ENCODE assay signal across 24 cellular contexts in genomic region chr4:186216465-186217024, GRCh38. TPM values are rescaled to one million over a fixed set of nuclear protein-coding genes. Genes with fewer than 3 reads are reported as not detected.
A peak's percentile ranks its signal among the peaks of the same experiment; 100 is the strongest.
DNase-seq lines count a peak whose midpoint lies in the region; ATAC-seq and TF ChIP-seq lines count a peak whose summit lies in the region.
"Had no signal": no experiment of that assay in that cellular context is flagged by ENCODE, and none has a peak within 500 bp of the region (broad histone marks: within the 10 kb centered on the region; RNA-seq: fewer than 3 reads in every experiment).

No MANE protein-coding gene starts in this region.

- TF ChIP-seq POLR2A in sigmoid colon (IDR thresholded peaks at IDR 0.05): no peak

- H3K9me3 ChIP-seq in HAP-1 (no peaks in the 10 kb centered on the region), sigmoid colon (no peaks in the 10 kb centered on the region)
- H3K9me3 ChIP-seq: breast epithelium, upper lobe of right lung had no signal

- H3K36me3 ChIP-seq in HAP-1 (replicated peaks) (no peaks in the 10 kb centered on the region), sigmoid colon (no peaks in the 10 kb centered on the region)
- H3K36me3 ChIP-seq: breast epithelium, upper lobe of right lung had no signal

- 78% methylated on average over 8 of the region's 8 CpGs for WGBS in sigmoid colon, 2 donors

- TF ChIP-seq CTCF in sigmoid colon (IDR thresholded peaks at IDR 0.05): no peak

- no peak for ATAC-seq in GM19351 (IDR thresholded peaks at IDR 0.05; ENCODE audit: unreplicated experiment)
- ATAC-seq: GM12878; natural killer cell treated with Interleukin-12 subunit alpha and Interleukin-12 subunit beta and Interleukin-15 and Interleukin-18, amount 100 ng/mL, for 72 hours; upper lobe of right lung had no signal

- H3K4me3 ChIP-seq in HAP-1 (no peak overlapping the region), sigmoid colon (no peak overlapping the region)
- H3K4me3 ChIP-seq: breast epithelium, GM12878, upper lobe of right lung had no signal

- H3K4me1 ChIP-seq in HAP-1: no peaks in the 10 kb centered on the region
- H3K4me1 ChIP-seq in sigmoid colon: no peaks in the 10 kb centered on the region
- H3K4me1 ChIP-seq: breast epithelium, upper lobe of right lung had no signal

- no peak for TF ChIP-seq EP300 in sigmoid colon (IDR thresholded peaks at IDR 0.05)

- no peak overlapping the region for H3K27ac ChIP-seq in sigmoid colon
- H3K27ac ChIP-seq: breast epithelium, RWPE1, upper lobe of right lung had no signal

- intact Hi-C loops in sigmoid colon (cut with DNase I): no loop called here

- in situ Hi-C loops in HAP-1 (cut with MboI; ENCODE audit: low sequenced_read_pairs): no loop called here

- H3K27me3 ChIP-seq in HAP-1 (ENCODE audit: low read depth) (no peaks in the 10 kb centered on the region; the same call in 1 of the 2 replicates), sigmoid colon (no peaks in the 10 kb centered on the region)
- H3K27me3 ChIP-seq: breast epithelium, upper lobe of right lung had no signal

- DNase-seq in EL (peak; percentile 4), LHCN-M2 (ENCODE audit: low read depth) (peak; percentile 39), NCI-H524 treated with DMSO at 0.1 percent for 48 hours (lab: John Stamatoyannopoulos, UW) (peak; percentile 42), fibroblast of the conjunctiva (ENCODE audit: low read depth) (peak; percentile 23), HAP-1 (ENCODE audit: low spot score in 2 of 2) (no peak), sigmoid colon (no peak), NCI-H1436 treated with DMSO at 0.1 percent for 48 hours (lab: John Stamatoyannopoulos, UW) (no peak)
- DNase-seq: activated CD4-positive, alpha-beta T cell treated with anti-CD3 and anti-CD28 coated beads for 1 hour; activated naive CD8-positive, alpha-beta T cell treated with anti-CD3 and anti-CD28 coated beads for 36 hours; GF-D8; NCI-H226; small intestine; stimulated activated CD4-positive, alpha-beta T cell treated with anti-CD3 and anti-CD28 coated beads, Interleukin-4, amount 100 ng/mL, for 1 hour; upper lobe of right lung had no signal

RNA-seq across cellular contexts. Expression of gene KLKB1, which starts 10.8 kb away (rescaled TPM):
- total RNA-seq in LHCN-M2 (2014; rRNA removed): 0.19 TPM in 1 of 2 replicates, not detected in the other
- polyA plus RNA-seq in LHCN-M2 (2012): 0.11 TPM
- total RNA-seq in sigmoid colon: 1 to 10 TPM in 2 of 4 donors, under 1 TPM in 2; 0.36 to 3.9 (median 1.4) TPM
- 1 to 10 TPM in 1 of 3 donors, under 1 TPM in 2; 0.46 to 1.3 (median 0.60) TPM for polyA plus RNA-seq in sigmoid colon
- total RNA-seq: activated naive CD8-positive, alpha-beta T cell treated with anti-CD3 and anti-CD28 coated beads for 36 hours; activated T-helper 1 cell treated with anti-CD3 and anti-CD28 coated beads, Interleukin-12 subunit alpha, Interleukin-12 subunit beta, Interleukin-2, Interleukin-4 antibody, amounts not matched to agents 30 ng/mL and 10 ng/mL and 1 ng/mL, durations not matched to agents 14 hours and 24 hours and 36 hours; GM12878; mesenteric fat pad; progenitor cell of endocrine pancreas had no signal

RNA-seq across cellular contexts. Expression of gene CYP4V2, which starts 25.2 kb away (rescaled TPM):
- total RNA-seq in LHCN-M2 (2014; rRNA removed): 22.4 and 27.5 TPM in 2 replicates
- 6.9 TPM for polyA plus RNA-seq in LHCN-M2 (2012)
- 10 to 100 TPM; 30.0 to 75.3 (median 34.7) TPM for total RNA-seq in sigmoid colon
- polyA plus RNA-seq in sigmoid colon: 10 to 100 TPM in 1 of 3 donors, 1 to 10 TPM in 2; 7.2 to 20.9 (median 8.4) TPM

RNA-seq across cellular contexts. Expression of gene F11, which starts 49.4 kb away (rescaled TPM):
- not detected in 2 replicates for total RNA-seq in LHCN-M2 (2014; rRNA removed)
- polyA plus RNA-seq in LHCN-M2 (2012): not detected
- under 1 TPM in 1 of 4 donors, not detected in 3; 0.14 TPM for total RNA-seq in sigmoid colon
- under 1 TPM in 1 of 3 donors, not detected in 2; 0.54 TPM for polyA plus RNA-seq in sigmoid colon
- total RNA-seq: activated naive CD8-positive, alpha-beta T cell treated with anti-CD3 and anti-CD28 coated beads for 36 hours; activated T-helper 1 cell treated with anti-CD3 and anti-CD28 coated beads, Interleukin-12 subunit alpha, Interleukin-12 subunit beta, Interleukin-2, Interleukin-4 antibody, amounts not matched to agents 30 ng/mL and 10 ng/mL and 1 ng/mL, durations not matched to agents 14 hours and 24 hours and 36 hours; breast epithelium; dermis microvascular lymphatic vessel endothelial cell; frontal cortex; GM12878; mesenteric fat pad; natural killer cell treated with Interleukin-12 subunit alpha and Interleukin-12 subunit beta and Interleukin-15 and Interleukin-18, amount 100 ng/mL, for 72 hours had no signal
- polyA plus RNA-seq: GM12878 had no signal

Comparison
In these comparisons a context has a peak if more than half of its experiments do, and no peak if none do; other contexts are left out.
1. DNase-seq: peak in EL (single experiment), LHCN-M2 (single experiment), NCI-H524 treated with DMSO at 0.1 percent for 48 hours (single experiment) and fibroblast of the conjunctiva (single experiment); none in HAP-1 (0 of 2), sigmoid colon (single experiment) and NCI-H1436 treated with DMSO at 0.1 percent for 48 hours (single experiment).